8 cellular contexts compared by ENCODE assay signal in genomic region chr2:218567797-218568189, GRCh38. TPM values are rescaled to one million over a fixed set of nuclear protein-coding genes. Genes with fewer than 3 reads are reported as not detected.
A peak's percentile ranks its signal among the peaks of the same experiment; 100 is the strongest.
DNase-seq lines count a peak whose midpoint lies in the region; ATAC-seq, FAIRE-seq and TF ChIP-seq lines count a peak whose summit lies in the region.

No MANE protein-coding gene starts in this region.

- H3K4me3 ChIP-seq in DND-41 (ENCODE audit: low read depth in 1 of 2, low read length in 2 of 2) (peak overlapping the region; percentile 40 to 82), gastroesophageal sphincter (peak overlapping the region; percentile 63 to 66)

- FAIRE-seq in GM12892 (lab: Jason Lieb, UNC) = no peak

- H3K4me1 ChIP-seq in DND-41 (ENCODE audit: insufficient read depth, low read length) (peaks cover 65% of the 10 kb centered on the region), gastroesophageal sphincter (peaks cover 4 to 71% (median 19%) of the 10 kb centered on the region in 3 donors)

- no peak for TF ChIP-seq EP300 in gastroesophageal sphincter (IDR thresholded peaks at IDR 0.05)

- no peak for TF ChIP-seq POLR2A in gastroesophageal sphincter (IDR thresholded peaks at IDR 0.05)
- TF ChIP-seq POLR2A in GM12892 (IDR thresholded peaks at IDR 0.05; ENCODE audit: low read depth, low read length) = no peak

- H3K9me3 ChIP-seq in DND-41 (ENCODE audit: insufficient read depth, low read length, severe bottlenecking) (no peaks in the 10 kb centered on the region), gastroesophageal sphincter (no peaks in the 10 kb centered on the region)

- H4K20me1 ChIP-seq in DND-41 (ENCODE audit: insufficient read depth, low read length) = peaks cover 33% of the 10 kb centered on the region; the same call in 1 of the 2 replicates

- H3K27ac ChIP-seq in DND-41 (ENCODE audit: low read length) = peak overlapping the region; percentile 93
- peak overlapping the region; percentile 90 to 98 (median 94) for H3K27ac ChIP-seq in gastroesophageal sphincter

- peak overlapping the region; percentile 68 for H3K4me2 ChIP-seq in DND-41 (ENCODE audit: insufficient read depth, low read length)

- WGBS in gastroesophageal sphincter (ENCODE audit: low coverage in 1 of 2), 2 donors = 0 to 1% methylated on average over 2 to 14 of the region's 19 CpGs

- H3K36me3 ChIP-seq in DND-41 (ENCODE audit: insufficient read depth, low read length) (peaks cover 50% of the 10 kb centered on the region), gastroesophageal sphincter (peaks cover 0 to 22% of the 10 kb centered on the region in 2 donors)

- H3K79me2 ChIP-seq in DND-41 (ENCODE audit: insufficient read depth, low read length) = peaks cover 96% of the 10 kb centered on the region

- peak overlapping the region; percentile 94 for H2AFZ ChIP-seq in DND-41 (ENCODE audit: low read depth, low read length)

- H3K27me3 ChIP-seq in DND-41 (ENCODE audit: insufficient read depth, low read length, poor library complexity) (no peaks in the 10 kb centered on the region), gastroesophageal sphincter (no peaks in the 10 kb centered on the region)

- TF ChIP-seq CTCF in DND-41 (IDR thresholded peaks at IDR 0.05; ENCODE audit: borderline replicate concordance, extremely low read depth, low read length, poor library complexity, severe bottlenecking) (no peak), gastroesophageal sphincter (IDR thresholded peaks at IDR 0.05) (no peak)

- H3K9ac ChIP-seq in DND-41 (ENCODE audit: low read depth, low read length) = peak overlapping the region; percentile 91

- ATAC-seq in DND-41 (ENCODE audit: insufficient read depth, low read depth) (peak; percentile 67), GM19455 (IDR thresholded peaks at IDR 0.05; ENCODE audit: unreplicated experiment) (peak; percentile 44), HG03469 (IDR thresholded peaks at IDR 0.05; ENCODE audit: unreplicated experiment) (peak; percentile 21), gastroesophageal sphincter (peak; percentile 50)

- DNase-seq in DND-41 (no peak), renal cortical epithelial cell (ENCODE audit: low read depth) (peak; percentile 11), glomerular visceral epithelial cell (ENCODE audit: extremely low spot score) (no peak), GM12892 (ENCODE audit: insufficient read length) (no peak)
- peak; percentile 69 for DNase-seq in activated CD4-positive, alpha-beta T cell treated with anti-CD3 and anti-CD28 coated beads, Interleukin-2, amount 50 U/mL, for 1 hour

RNA-seq across cellular contexts. Expression of gene USP37, which starts 0.4 kb away (rescaled TPM):
- 10 to 100 TPM in 1 of 4 donors, 1 to 10 TPM in 3; 8.3 to 17.4 (median 9.0) TPM for total RNA-seq in gastroesophageal sphincter
- total RNA-seq in renal cortical epithelial cell = 9.2 and 12.2 TPM in 2 replicates
- polyA plus RNA-seq in GM12892 (2012; ENCODE audit: missing spikeins) = 11.1 TPM

RNA-seq across cellular contexts. Expression of gene CNOT9, which starts 0.8 kb away (rescaled TPM):
- total RNA-seq in gastroesophageal sphincter (10 to 100 TPM; 27.5 to 35.3 (median 32.3) TPM), renal cortical epithelial cell (29.4 and 43.9 TPM in 2 replicates)
- polyA plus RNA-seq in GM12892 (2012; ENCODE audit: missing spikeins) = 63.6 TPM

RNA-seq across cellular contexts. Expression of gene PLCD4, which starts 39.9 kb away (rescaled TPM):
- total RNA-seq in gastroesophageal sphincter = 10 to 100 TPM in 2 of 4 donors, 1 to 10 TPM in 2; 1.6 to 18.8 (median 9.3) TPM
- total RNA-seq in renal cortical epithelial cell = 2.9 and 3.0 TPM in 2 replicates
- polyA plus RNA-seq in GM12892 (2012; ENCODE audit: missing spikeins) = 0.83 TPM

Comparison
In these comparisons a context has a peak if more than half of its experiments do, and no peak if none do; other contexts are left out.
1. DNase-seq: peak in activated CD4-positive, alpha-beta T cell treated with anti-CD3 and anti-CD28 coated beads, Interleukin-2, amount 50 U/mL, for 1 hour (single experiment) and renal cortical epithelial cell (single experiment); none in DND-41 (single experiment), glomerular visceral epithelial cell (single experiment) and GM12892 (single experiment).
2. Peak in every context shown above with its lines, with median percentiles within 50 percentile points of each other: ATAC-seq.